8 cellular contexts compared by ENCODE assay signal in genomic region chr12:27523642-27524488, GRCh38. TPM values are rescaled to one million over a fixed set of nuclear protein-coding genes. Genes with fewer than 3 reads are reported as not detected.
A peak's percentile ranks its signal among the peaks of the same experiment; 100 is the strongest.
DNase-seq lines count a peak whose midpoint lies in the region; ATAC-seq and TF ChIP-seq lines count a peak whose summit lies in the region.

Gene PPFIBP1, plus strand, starts transcription at chr12:27524206. Its CDS starts 109,191 bp downstream, at chr12:27633397.

- no peaks in the 10 kb centered on the region for H3K9me3 ChIP-seq in Peyer's patch
- no peaks in the 10 kb centered on the region for H3K9me3 ChIP-seq in esophagus (ENCODE audit: control insufficient read depth in 2 of 2, insufficient read depth in 1 of 2, low read depth in 1 of 2, low read length in 1 of 2)
- no peaks in the 10 kb centered on the region for H3K9me3 ChIP-seq in muscle layer of colon (ENCODE audit: low read length)

- H3K79me2 ChIP-seq in KMS-11 (ENCODE audit: insufficient read depth, low read depth): no peaks in the 10 kb centered on the region; the same call in 1 of the 2 replicates

- H3K4me1 ChIP-seq in KMS-11 (ENCODE audit: low read depth, poor library complexity, severe bottlenecking): peaks cover 8% of the 10 kb centered on the region
- no peaks in the 10 kb centered on the region for H3K4me1 ChIP-seq in Peyer's patch
- H3K4me1 ChIP-seq in esophagus (ENCODE audit: control insufficient read depth in 2 of 2, insufficient read depth in 2 of 2, low read length in 1 of 2): peaks cover 3 to 4% of the 10 kb centered on the region in 2 donors
- H3K4me1 ChIP-seq in muscle layer of colon (ENCODE audit: insufficient read depth, low read length): peaks cover 9% of the 10 kb centered on the region

- peak within 1 kb of the TSS; percentile 77 for H3K27ac ChIP-seq in KMS-11
- peak within 1 kb of the TSS; percentile 68 to 95 (median 84) for H3K27ac ChIP-seq in Peyer's patch
- peak within 1 kb of the TSS; percentile 93 to 96 for H3K27ac ChIP-seq in esophagus (ENCODE audit: low read depth in 2 of 2, low read length in 1 of 2)
- peak within 1 kb of the TSS; percentile 95 for H3K27ac ChIP-seq in muscle layer of colon (ENCODE audit: low read depth, low read length)

- peak within 1 kb of the TSS; percentile 87 for H2AFZ ChIP-seq in KMS-11 (ENCODE audit: low read depth)

- H3K27me3 ChIP-seq in KMS-11 (ENCODE audit: insufficient read depth, low read depth): no peaks in the 10 kb centered on the region
- no peaks in the 10 kb centered on the region for H3K27me3 ChIP-seq in Peyer's patch
- no peaks in the 10 kb centered on the region for H3K27me3 ChIP-seq in esophagus (ENCODE audit: control insufficient read depth in 1 of 2, insufficient read depth in 2 of 2, low read length in 2 of 2)
- H3K27me3 ChIP-seq in muscle layer of colon (ENCODE audit: control insufficient read depth in 1 of 2, insufficient read depth in 2 of 2, low read length in 2 of 2): no peaks in the 10 kb centered on the region

- ATAC-seq in GM21723 (IDR thresholded peaks at IDR 0.05; ENCODE audit: unreplicated experiment): peak; percentile 94

- no peaks in the 10 kb centered on the region for H4K20me1 ChIP-seq in KMS-11 (ENCODE audit: insufficient read depth)

- H3K4me3 ChIP-seq in KMS-11 (IDR thresholded peaks at IDR 0.05; ENCODE audit: insufficient read depth, low read depth, low read length) (no peak within 1 kb of the TSS), Peyer's patch (peak within 1 kb of the TSS; percentile 59 to 95 (median 68)), esophagus (ENCODE audit: low read depth in 1 of 2, low read length in 2 of 2) (peak within 1 kb of the TSS; percentile 66 to 70), muscle layer of colon (ENCODE audit: low read depth in 1 of 2, low read length in 2 of 2) (peak within 1 kb of the TSS; percentile 70 to 89)

- peak; percentile 77 to 88 for TF ChIP-seq POLR2A in Peyer's patch (IDR thresholded peaks at IDR 0.05)

- peak within 1 kb of the TSS; percentile 84 for H3K9ac ChIP-seq in KMS-11
- H3K9ac ChIP-seq in muscle layer of colon (ENCODE audit: low read length): peak within 1 kb of the TSS; percentile 88

- H3K36me3 ChIP-seq in KMS-11 (ENCODE audit: insufficient read depth) (no peaks in the 10 kb centered on the region), Peyer's patch (no peaks in the 10 kb centered on the region), esophagus (ENCODE audit: control insufficient read depth in 2 of 2, insufficient read depth in 2 of 2, low read length in 1 of 2) (no peaks in the 10 kb centered on the region), muscle layer of colon (ENCODE audit: insufficient read depth, low read length) (no peaks in the 10 kb centered on the region)

- TF ChIP-seq CTCF in KMS-11 (conservative IDR thresholded peaks at IDR 0.05; ENCODE audit: low read depth, low read length): no peak
- peak in 3 of 6 experiments; percentile 34 to 47 (median 42) for TF ChIP-seq CTCF in Peyer's patch (IDR thresholded peaks at IDR 0.05)

- 0% methylated on average over 41 of the region's 41 CpGs for WGBS in esophagus, 2 donors

- peak within 1 kb of the TSS; percentile 68 for H3K4me2 ChIP-seq in KMS-11

- DNase-seq in DMS79 (lab: John Stamatoyannopoulos, UW): peak; percentile 90
- DNase-seq in Peyer's patch: peak; percentile 94 to 100 (median 99)
- peak; percentile 100 for DNase-seq in activated T-cell treated with anti-CD3 and anti-CD28 coated beads, Interleukin-2, amount 50 U/mL, for 48 hours
- peak; percentile 98 for DNase-seq in stimulated activated CD8-positive, alpha-beta memory T cell treated with anti-CD3 and anti-CD28 coated beads, Interleukin-7, amount 100 ng/mL, for 24 hours (ENCODE audit: low read depth)

RNA-seq across cellular contexts. Expression of gene PPFIBP1, which starts in this region (rescaled TPM):
- 100 to 1,000 TPM in 1 of 4 donors, 10 to 100 TPM in 3; 37.5 to 171 (median 48.1) TPM for total RNA-seq in Peyer's patch
- polyA plus RNA-seq in esophagus: 10 to 100 TPM; 12.0 to 13.4 TPM
